Comparison of ENCODE assay signal across 9 cellular contexts in genomic region chr1:225681231-225681630, GRCh38.
"Had no signal": no experiment of that assay in that cellular context is flagged by ENCODE, and none has a peak within 500 bp of the region (broad histone marks: within the 10 kb centered on the region; RNA-seq: fewer than 3 reads in every experiment).

No MANE protein-coding gene starts in this region.

- H3K4me1 ChIP-seq: HAP-1 had no signal

- ATAC-seq: HCT116 had no signal

- H3K4me3 ChIP-seq: GM23248, HAP-1 had no signal

- H3K36me3 ChIP-seq: HAP-1 had no signal

- H3K9ac ChIP-seq: GM23248 had no signal

- H3K9me3 ChIP-seq: HAP-1 had no signal

- H3K27ac ChIP-seq: GM23248 had no signal

- DNase-seq: GM23248, GOT3, H7, HFFc6, IMR-90, KBM-7 had no signal

- FAIRE-seq: HTR-8/SVneo had no signal

- H2AFZ ChIP-seq: GM23248 had no signal
